In genomic region chr10:102668312-102669110, GRCh38 we compare ENCODE assay signal across 2 cellular contexts.
TF ChIP-seq lines count a peak whose summit lies in the region.

No MANE protein-coding gene starts in this region.

TF ChIP-seq in IMR-90, 13 proteins besides CTCF, POLR2A, EP300 and RAD21:
- TF ChIP-seq MAZ (IDR thresholded peaks at IDR 0.05; ENCODE audit: borderline replicate concordance, low read depth, low read length) (no peak), BHLHE40 (IDR thresholded peaks at IDR 0.05; ENCODE audit: low read depth, low read length) (no peak), CHD1 (IDR thresholded peaks at IDR 0.05; ENCODE audit: low read depth, low read length) (no peak), FOS (IDR thresholded peaks at IDR 0.05; ENCODE audit: low read depth, low read length) (no peak), USF2 (IDR thresholded peaks at IDR 0.05; ENCODE audit: low read depth, low read length) (no peak)

TF ChIP-seq in H1, 55 proteins besides CTCF, POLR2A, EP300 and RAD21:
- TF ChIP-seq POLR2AphosphoS5 (IDR thresholded peaks at IDR 0.05; ENCODE audit: low read depth, low read length) = no peak
- TF ChIP-seq MAX (IDR thresholded peaks at IDR 0.05) = no peak
- TF ChIP-seq E2F6 (IDR thresholded peaks at IDR 0.05) = no peak
- no peak for TF ChIP-seq YY1 (IDR thresholded peaks at IDR 0.05; ENCODE audit: low read depth, low read length)
- TF ChIP-seq SIRT6 (IDR thresholded peaks at IDR 0.05; ENCODE audit: low read length) = no peak
- TF ChIP-seq USF2 (IDR thresholded peaks at IDR 0.05; ENCODE audit: low read length) = no peak
- TF ChIP-seq CREB1 (IDR thresholded peaks at IDR 0.05) = no peak
- no peak for TF ChIP-seq MAFK (IDR thresholded peaks at IDR 0.05; ENCODE audit: low read depth, low read length)
- no peak for TF ChIP-seq CHD2 (IDR thresholded peaks at IDR 0.05; ENCODE audit: low read length)
- no peak for TF ChIP-seq POU5F1 (IDR thresholded peaks at IDR 0.05; ENCODE audit: low read depth, low read length)
- TF ChIP-seq GABPA (IDR thresholded peaks at IDR 0.05; ENCODE audit: borderline replicate concordance, insufficient read depth, low read length) = no peak
- TF ChIP-seq SAP30 (IDR thresholded peaks at IDR 0.05; ENCODE audit: insufficient read depth, insufficient replicate concordance, low read length) = no peak
- no peak for TF ChIP-seq NRF1 (IDR thresholded peaks at IDR 0.05; ENCODE audit: low read depth, low read length)
- no peak for TF ChIP-seq TAF7 (optimal IDR thresholded peaks at IDR 0.05; ENCODE audit: borderline replicate concordance, low read depth, low read length)
- no peak for TF ChIP-seq SIN3A (conservative IDR thresholded peaks at IDR 0.05 in 1 of 2, IDR thresholded peaks at IDR 0.05 in 1 of 2; ENCODE audit: low read depth in 1 of 2, low read length in 2 of 2)
